In genomic region chr2:112092286-112093041, GRCh38 we compare ENCODE assay signal across 14 cellular contexts. TPM values are rescaled to one million over a fixed set of nuclear protein-coding genes. Genes with fewer than 3 reads are reported as not detected.
DNase-seq lines count a peak whose midpoint lies in the region; ATAC-seq, FAIRE-seq and TF ChIP-seq lines count a peak whose summit lies in the region.
"Had no signal": no experiment of that assay in that cellular context is flagged by ENCODE, and none has a peak within 500 bp of the region (broad histone marks: within the 10 kb centered on the region; RNA-seq: fewer than 3 reads in every experiment).

No MANE protein-coding gene starts in this region.

- H3K9me3 Mint-ChIP-seq in activated naive CD4-positive, alpha-beta T cell treated with anti-CD3 and anti-CD28 coated beads, Interleukin-2, amount 50 U/mL, for 72 hours = no peaks in the 10 kb centered on the region
- H3K9me3 Mint-ChIP-seq: activated T-helper 2 cell treated with anti-CD3 and anti-CD28 coated beads, Interferon-gamma antibody, Interleukin-2, Interleukin-4, amounts not matched to agents 10 μg/mL and 5 μg/mL and 100 μg/mL, durations not matched to agents 14 hours and 24 hours and 36 hours; natural killer cell treated with Interleukin-12 subunit alpha and Interleukin-12 subunit beta and Interleukin-15 and Interleukin-18, amount 100 ng/mL, for 72 hours had no signal

- H3K27ac ChIP-seq in keratinocyte (ENCODE audit: control insufficient read depth, insufficient read depth, low read length) = no peak overlapping the region
- H3K27ac ChIP-seq in upper lobe of right lung = peak overlapping the region; percentile 20

- peak overlapping the region in 1 of 2 donors; percentile 62 for H3K27ac Mint-ChIP-seq in activated naive CD4-positive, alpha-beta T cell treated with anti-CD3 and anti-CD28 coated beads, Interleukin-2, amount 50 U/mL, for 72 hours
- H3K27ac Mint-ChIP-seq: activated T-helper 2 cell treated with anti-CD3 and anti-CD28 coated beads, Interferon-gamma antibody, Interleukin-2, Interleukin-4, amounts not matched to agents 10 μg/mL and 5 μg/mL and 100 μg/mL, durations not matched to agents 14 hours and 24 hours and 36 hours; natural killer cell treated with Interleukin-12 subunit alpha and Interleukin-12 subunit beta and Interleukin-15 and Interleukin-18, amount 100 ng/mL, for 72 hours had no signal

- no peaks in the 10 kb centered on the region for H4K20me1 ChIP-seq in keratinocyte (ENCODE audit: control insufficient read depth, extremely low read depth, insufficient read depth, low read length)

- no peak overlapping the region for H3K9ac ChIP-seq in keratinocyte (ENCODE audit: control insufficient read depth, extremely low read depth, insufficient read depth, low read length)

- no peak for DNase-seq in activated naive CD4-positive, alpha-beta T cell treated with anti-CD3 and anti-CD28 coated beads, Interleukin-2, amount 50 U/mL, for 72 hours (ENCODE audit: low spot score in 2 of 2)
- DNase-seq in activated naive CD4-positive, alpha-beta T cell treated with Interleukin-2 at 50 U/mL for 16 hours = no peak
- peak; percentile 69 for DNase-seq in amniotic epithelial cell (ENCODE audit: low read depth)
- no peak for DNase-seq in keratinocyte (ENCODE audit: low read depth, low spot score)
- no peak for DNase-seq in upper lobe of right lung
- no peak for DNase-seq in middle frontal gyrus (ENCODE audit: extremely low spot score, low spot score)
- no peak for DNase-seq in DMS79 treated with DMSO at 0.1 percent for 48 hours (lab: John Stamatoyannopoulos, UW)
- DNase-seq: C1 segment of cervical spinal cord, GOT3, NCI-H146 had no signal

- H3K79me2 ChIP-seq in keratinocyte (ENCODE audit: control insufficient read depth, insufficient read depth, low read length) = no peaks in the 10 kb centered on the region

- H3K27me3 ChIP-seq in keratinocyte (ENCODE audit: control insufficient read depth, extremely low read depth, insufficient read depth, low read length) = no peaks in the 10 kb centered on the region
- no peaks in the 10 kb centered on the region for H3K27me3 ChIP-seq in upper lobe of right lung

- H3K36me3 Mint-ChIP-seq in activated naive CD4-positive, alpha-beta T cell treated with anti-CD3 and anti-CD28 coated beads, Interleukin-2, amount 50 U/mL, for 72 hours = peaks cover 20 to 25% of the 10 kb centered on the region in 2 donors

- H3K4me3 ChIP-seq in keratinocyte (ENCODE audit: control insufficient read depth in 2 of 3, extremely low read depth in 1 of 3, insufficient read depth in 2 of 3, low read depth in 1 of 3, low read length in 3 of 3) = no peak overlapping the region
- H3K4me3 ChIP-seq in upper lobe of right lung = no peak overlapping the region

- peaks cover 20 to 24% of the 10 kb centered on the region in 2 experiments for H3K36me3 ChIP-seq in keratinocyte (ENCODE audit: control insufficient read depth in 2 of 2, extremely low read depth in 1 of 2, insufficient read depth in 2 of 2, low read length in 2 of 2)
- H3K36me3 ChIP-seq in upper lobe of right lung = peaks cover 61% of the 10 kb centered on the region

- no peaks in the 10 kb centered on the region for H3K9me1 ChIP-seq in keratinocyte (ENCODE audit: control insufficient read depth, extremely low read depth, insufficient read depth, low read length)

- H2AFZ ChIP-seq in keratinocyte (ENCODE audit: control insufficient read depth, low read length) = no peak overlapping the region

- dilution Hi-C loops in keratinocyte (cut with MboI; ENCODE audit: extremely low pct_ligation_motif_present, low sequenced_read_pairs) = no loop called here

- TF ChIP-seq CTCF in keratinocyte (optimal IDR thresholded peaks at IDR 0.05 in 1 of 3, IDR thresholded peaks at IDR 0.05 in 1 of 3, conservative IDR thresholded peaks at IDR 0.05 in 1 of 3; ENCODE audit: extremely low read depth in 1 of 3, insufficient read depth in 2 of 3, low read length in 3 of 3) (no peak), upper lobe of right lung (IDR thresholded peaks at IDR 0.05) (no peak)

- H3K4me2 ChIP-seq in keratinocyte (ENCODE audit: control insufficient read depth, extremely low read depth, insufficient read depth, low read depth, low read length) = no peak overlapping the region

- H3K9me3 ChIP-seq in keratinocyte (ENCODE audit: control insufficient read depth, low read depth, low read length) = no peaks in the 10 kb centered on the region
- no peaks in the 10 kb centered on the region for H3K9me3 ChIP-seq in upper lobe of right lung

- H3K4me1 ChIP-seq in keratinocyte (ENCODE audit: control insufficient read depth, extremely low read depth, insufficient read depth, low read length) (peaks cover 10% of the 10 kb centered on the region), upper lobe of right lung (peaks cover 10% of the 10 kb centered on the region)

- intact Hi-C loops in upper lobe of right lung (cut with DNase I) = no loop called here

- peak; percentile 48 for FAIRE-seq in keratinocyte (lab: Jason Lieb, UNC)

- ATAC-seq in activated naive CD4-positive, alpha-beta T cell treated with anti-CD3 and anti-CD28 coated beads, Interleukin-2, amount 50 U/mL, for 72 hours = peak; percentile 88 to 99
- no peak for ATAC-seq in upper lobe of right lung
- no peak for ATAC-seq in HG03175 (IDR thresholded peaks at IDR 0.05; ENCODE audit: unreplicated experiment)

RNA-seq across cellular contexts. Expression of gene TMEM87B, which starts 37.4 kb away (rescaled TPM):
- 10 to 100 TPM; 16.8 to 26.2 TPM for total RNA-seq in activated naive CD4-positive, alpha-beta T cell treated with anti-CD3 and anti-CD28 coated beads, Interleukin-2, amount 50 U/mL, for 72 hours
- polyA plus RNA-seq in keratinocyte = 19.5 to 37.3 TPM (median 21.0 TPM) in 3 replicates
- 23.8 TPM for polyA plus RNA-seq in keratinocyte (2011; ENCODE audit: low read depth)
- polyA plus RNA-seq in keratinocyte (2011; cell fraction: cytosol; rRNA removed) = 7.4 and 16.7 TPM in 2 replicates
- polyA plus RNA-seq in keratinocyte (2011; cell fraction: nucleus; rRNA removed) = 41.9 and 62.0 TPM in 2 replicates
- 21.2 and 23.3 TPM in 2 replicates for polyA plus RNA-seq in keratinocyte (2012; ENCODE audit: low replicate concordance)
- 10.6 to 23.5 TPM (median 13.7 TPM) in 3 replicates for polyA minus RNA-seq in keratinocyte
- polyA minus RNA-seq in keratinocyte (2011; cell fraction: cytosol; rRNA and poly(A)+ RNA removed) = 21.3 TPM
- 57.7 and 90.8 TPM in 2 replicates for polyA minus RNA-seq in keratinocyte (2011; cell fraction: nucleus; rRNA and poly(A)+ RNA removed)
- total RNA-seq in upper lobe of right lung = 28.0 TPM

RNA-seq across cellular contexts. Expression of gene FBLN7, which starts 45.7 kb away (rescaled TPM):
- total RNA-seq in activated naive CD4-positive, alpha-beta T cell treated with anti-CD3 and anti-CD28 coated beads, Interleukin-2, amount 50 U/mL, for 72 hours = 10 to 100 TPM; 25.4 to 48.5 TPM
- polyA plus RNA-seq in keratinocyte = 0.12 TPM in 1 of 3 replicates, not detected in the others
- not detected for polyA plus RNA-seq in keratinocyte (2011; ENCODE audit: low read depth)
- not detected in 2 replicates for polyA plus RNA-seq in keratinocyte (2011; cell fraction: cytosol; rRNA removed)
- 0.08 and 0.15 TPM in 2 replicates for polyA plus RNA-seq in keratinocyte (2011; cell fraction: nucleus; rRNA removed)
- polyA plus RNA-seq in keratinocyte (2012; ENCODE audit: low replicate concordance) = not detected in 2 replicates
- 0.10 TPM in 1 of 3 replicates, not detected in the others for polyA minus RNA-seq in keratinocyte
- polyA minus RNA-seq in keratinocyte (2011; cell fraction: cytosol; rRNA and poly(A)+ RNA removed) = not detected
- 0.21 and 0.31 TPM in 2 replicates for polyA minus RNA-seq in keratinocyte (2011; cell fraction: nucleus; rRNA and poly(A)+ RNA removed)
- 5.4 TPM for total RNA-seq in upper lobe of right lung
- total RNA-seq: SK-MEL-5 had no signal

Comparison
In these comparisons a context has a peak if more than half of its experiments do, and no peak if none do; other contexts are left out.
1. ATAC-seq: peak in activated naive CD4-positive, alpha-beta T cell treated with anti-CD3 and anti-CD28 coated beads, Interleukin-2, amount 50 U/mL, for 72 hours (2 of 2); none in upper lobe of right lung (single experiment) and HG03175 (single experiment).